1 cellular context compared by ENCODE assay signal in genomic region chr16:75097941-75098897, GRCh38.
TF ChIP-seq lines count a peak whose summit lies in the region.

No MANE protein-coding gene starts in this region.

TF ChIP-seq in SK-N-SH, 30 proteins besides CTCF, POLR2A, EP300 and RAD21 (continued from another document):
- TF ChIP-seq, protein P1, sequence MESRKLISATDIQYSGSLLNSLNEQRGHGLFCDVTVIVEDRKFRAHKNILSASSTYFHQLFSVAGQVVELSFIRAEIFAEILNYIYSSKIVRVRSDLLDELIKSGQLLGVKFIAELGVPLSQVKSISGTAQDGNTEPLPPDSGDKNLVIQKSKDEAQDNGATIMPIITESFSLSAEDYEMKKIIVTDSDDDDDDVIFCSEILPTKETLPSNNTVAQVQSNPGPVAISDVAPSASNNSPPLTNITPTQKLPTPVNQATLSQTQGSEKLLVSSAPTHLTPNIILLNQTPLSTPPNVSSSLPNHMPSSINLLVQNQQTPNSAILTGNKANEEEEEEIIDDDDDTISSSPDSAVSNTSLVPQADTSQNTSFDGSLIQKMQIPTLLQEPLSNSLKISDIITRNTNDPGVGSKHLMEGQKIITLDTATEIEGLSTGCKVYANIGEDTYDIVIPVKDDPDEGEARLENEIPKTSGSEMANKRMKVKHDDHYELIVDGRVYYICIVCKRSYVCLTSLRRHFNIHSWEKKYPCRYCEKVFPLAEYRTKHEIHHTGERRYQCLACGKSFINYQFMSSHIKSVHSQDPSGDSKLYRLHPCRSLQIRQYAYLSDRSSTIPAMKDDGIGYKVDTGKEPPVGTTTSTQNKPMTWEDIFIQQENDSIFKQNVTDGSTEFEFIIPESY (IDR thresholded peaks at IDR 0.05; ENCODE audit: borderline replicate concordance, low read depth) = no peak
- TF ChIP-seq RXRA (IDR thresholded peaks at IDR 0.05; ENCODE audit: borderline replicate concordance, low read depth) = no peak
